ENCODE assay signal across 8 cellular contexts in genomic region chr10:37856881-37857286, GRCh38. TPM values are rescaled to one million over a fixed set of nuclear protein-coding genes. Genes with fewer than 3 reads are reported as not detected.
DNase-seq lines count a peak whose midpoint lies in the region; ATAC-seq and TF ChIP-seq lines count a peak whose summit lies in the region.

No MANE protein-coding gene starts in this region.

- peak; percentile 9 for ATAC-seq in HG02852 (IDR thresholded peaks at IDR 0.05; ENCODE audit: unreplicated experiment)

- intact Hi-C loops in adrenal gland (cut with DNase I), result loop anchor here in 1 of 2 donors (10.0 kb wide), 1 partner anchor 238 kb away; the partner anchor contains the start of gene ZNF37A

- H3K36me3 ChIP-seq in adrenal gland (replicated peaks in 1 of 2) (no peaks in the 10 kb centered on the region), iPS-20b (ENCODE audit: insufficient read depth, low read depth, low read length) (peaks cover 6% of the 10 kb centered on the region; the same call in 1 of the 2 replicates)

- peak overlapping the region in 3 of 4 donors; percentile 66 to 93 (median 79) for H3K4me3 ChIP-seq in adrenal gland
- H3K4me3 ChIP-seq in iPS-20b (ENCODE audit: low read length), result peak overlapping the region; percentile 88

- H3K9me3 ChIP-seq in adrenal gland (replicated peaks in 1 of 3) (no peaks in the 10 kb centered on the region), iPS-20b (ENCODE audit: insufficient read depth, low read depth, low read length) (peaks cover 13% of the 10 kb centered on the region; the same call in 1 of the 2 replicates)

- peaks cover 7 to 32% of the 10 kb centered on the region in 2 donors for H3K4me1 ChIP-seq in adrenal gland (replicated peaks in 1 of 2)
- H3K4me1 ChIP-seq in iPS-20b (ENCODE audit: insufficient read depth, low read length), result peaks cover 9% of the 10 kb centered on the region; the same call in 1 of the 2 replicates

- 0 to 1% (median 0%) methylated on average over 14 to 16 of the region's 16 CpGs for WGBS in adrenal gland, 4 donors

- DNase-seq in activated T-cell treated with anti-CD3 and anti-CD28 coated beads for 1 hour (ENCODE audit: low read depth) (peak; percentile 4), OCI-M2 (lab: John Stamatoyannopoulos, UW; ENCODE audit: unreplicated experiment) (peak; percentile 14), adrenal gland (peak; percentile 23 to 68 (median 47)), Ammon's horn (ENCODE audit: low spot score) (no peak)
- DNase-seq in activated T-cell treated with anti-CD3 and anti-CD28 coated beads, Interleukin-2, amount 50 U/mL, for 48 hours, result no peak
- DNase-seq in stimulated activated CD4-positive, alpha-beta T cell treated with anti-CD3 and anti-CD28 coated beads, Interleukin-15, amount 100 ng/mL, for 24 hours, result peak; percentile 43

- H3K27me3 ChIP-seq in adrenal gland (no peaks in the 10 kb centered on the region), iPS-20b (ENCODE audit: insufficient read depth, low read length) (peaks cover 11% of the 10 kb centered on the region)

- H3K9ac ChIP-seq in iPS-20b (ENCODE audit: low read depth, low read length), result peak overlapping the region; percentile 74; the same call in 1 of the 2 replicates

- H3K27ac ChIP-seq in adrenal gland (peak overlapping the region; percentile 98 to 100 (median 100)), iPS-20b (ENCODE audit: low read length) (no peak overlapping the region)

- TF ChIP-seq POLR2A in adrenal gland (IDR thresholded peaks at IDR 0.05), result no peak

- no peak for TF ChIP-seq CTCF in adrenal gland (IDR thresholded peaks at IDR 0.05)

RNA-seq across cellular contexts. Expression of gene ZNF248, which starts 0.5 kb away (rescaled TPM):
- 10 to 100 TPM in 4 of 8 donors, 1 to 10 TPM in 4; 5.6 to 19.4 (median 10.3) TPM for total RNA-seq in adrenal gland
- polyA plus RNA-seq in adrenal gland, result 10 to 100 TPM in 2 of 3 donors, 1 to 10 TPM in 1; 8.2 to 13.1 (median 11.9) TPM

Comparison
In these comparisons a context has a peak if more than half of its experiments do, and no peak if none do; other contexts are left out.
1. DNase-seq: peak in activated T-cell treated with anti-CD3 and anti-CD28 coated beads for 1 hour (single experiment), OCI-M2 (single experiment), adrenal gland (7 of 7) and stimulated activated CD4-positive, alpha-beta T cell treated with anti-CD3 and anti-CD28 coated beads, Interleukin-15, amount 100 ng/mL, for 24 hours (single experiment); none in activated T-cell treated with anti-CD3 and anti-CD28 coated beads, Interleukin-2, amount 50 U/mL, for 48 hours (0 of 2) and Ammon's horn (single experiment).